In the genomic region with DNA sequence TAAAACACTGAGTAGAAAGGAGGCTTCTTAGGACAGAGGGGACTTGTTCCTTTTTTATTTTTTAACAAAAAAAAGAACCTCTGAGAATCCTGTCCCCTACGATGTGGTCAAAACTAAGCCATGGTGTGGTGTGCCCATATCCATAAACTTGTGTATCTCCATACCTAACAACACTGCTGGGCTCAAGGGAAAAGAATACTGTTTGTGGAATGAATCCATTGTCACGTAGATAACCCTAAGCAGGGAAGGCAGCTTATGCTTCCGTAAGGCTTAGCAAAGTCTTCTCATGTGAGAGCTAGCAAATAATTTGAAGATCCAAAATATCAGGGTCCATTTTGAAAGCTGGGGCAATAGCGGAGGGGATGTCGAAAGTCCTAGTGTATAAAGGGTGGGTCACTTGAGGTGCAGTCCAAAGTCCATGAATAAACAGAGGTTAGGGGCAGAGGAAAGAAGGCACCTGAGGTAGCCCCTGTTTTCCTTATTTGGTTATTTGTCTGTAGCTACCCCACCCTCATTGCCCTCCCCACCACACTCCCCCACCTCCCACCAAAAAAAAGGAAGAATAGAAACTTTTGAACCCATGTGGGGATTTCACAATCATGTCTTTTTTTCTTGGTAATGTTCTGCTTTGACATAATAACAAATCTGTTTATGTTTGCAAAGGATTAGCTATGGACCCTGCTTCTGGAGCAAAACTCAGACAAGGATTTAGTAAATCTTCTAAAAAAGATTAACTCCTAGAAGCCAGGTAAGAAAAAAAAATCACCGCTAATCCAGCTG, we compare ENCODE assay signal across 20 cellular contexts.
"Had no signal": no experiment of that assay in that cellular context is flagged by ENCODE, and none has a peak within 500 bp of the region (broad histone marks: within the 10 kb centered on the region; RNA-seq: fewer than 3 reads in every experiment).

No MANE protein-coding gene starts in this region.

- H3K27me3 Mint-ChIP-seq: dendritic cell treated with granulocyte-macrophage colony-stimulating factor and Interleukin-4, amounts not matched to agents 40 ng/mL and 50 ng/mL, for 4 days had no signal

- H3K4me3 Mint-ChIP-seq: activated CD8-positive, alpha-beta memory T cell treated with anti-CD3 and anti-CD28 coated beads, Interleukin-2, amount 10 ng/mL, durations not matched to agents 7 days and 5 days; activated T-cell treated with anti-CD3 and anti-CD28 coated beads, Interleukin-2, amount 50 U/mL, for 24 hours; dendritic cell treated with granulocyte-macrophage colony-stimulating factor and Interleukin-4, amounts not matched to agents 40 ng/mL and 50 ng/mL, for 4 days; immature natural killer cell; natural killer cell had no signal

- DNase-seq: activated CD4-positive, alpha-beta T cell treated with anti-CD3 and anti-CD28 coated beads, Interleukin-2, amount 50 U/mL, for 48 hours; activated CD4-positive, CD25-positive, alpha-beta regulatory T cell treated with anti-CD3 and anti-CD28 coated beads, Interleukin-2, amount 50 U/mL, for 72 hours; activated CD8-positive, alpha-beta memory T cell treated with anti-CD3 and anti-CD28 coated beads, Interleukin-2, amount 10 ng/mL, durations not matched to agents 7 days and 5 days; activated effector memory CD4-positive, alpha-beta T cell treated with Interleukin-2 at 50 U/mL for 16 hours; activated T-cell treated with anti-CD3 and anti-CD28 coated beads, Interleukin-2, amount 50 U/mL, for 24 hours; anterior cingulate cortex; cerebellar nuclear complex; hypothalamus; immature natural killer cell; left cardiac atrium; mammary epithelial cell; natural killer cell; nucleus accumbens; stimulated activated CD4-positive, alpha-beta T cell treated with anti-CD3 and anti-CD28 coated beads, Interleukin-12 subunit alpha, Interleukin-12 subunit beta, amount 100 ng/mL, for 4 hours; stimulated activated CD4-positive, alpha-beta T cell treated with anti-CD3 and anti-CD28 coated beads, Interleukin-2, amount 100 ng/mL, for 48 hours; stimulated activated naive CD4-positive, alpha-beta T cell treated with Interleukin-2 at 50 U/mL for 16 hours; upper lobe of left lung had no signal

- H3K36me3 ChIP-seq: prostate gland, upper lobe of left lung had no signal

- H3K9me3 ChIP-seq: prostate gland had no signal

- H3K4me3 ChIP-seq: prostate gland, upper lobe of left lung had no signal

- H3K27ac Mint-ChIP-seq: activated CD8-positive, alpha-beta memory T cell treated with anti-CD3 and anti-CD28 coated beads, Interleukin-2, amount 10 ng/mL, durations not matched to agents 7 days and 5 days; activated naive CD4-positive, alpha-beta T cell treated with anti-CD3 and anti-CD28 coated beads, Interleukin-2, amount 50 U/mL, for 72 hours; activated T-cell treated with anti-CD3 and anti-CD28 coated beads, Interleukin-2, amount 50 U/mL, for 24 hours; dendritic cell treated with granulocyte-macrophage colony-stimulating factor and Interleukin-4, amounts not matched to agents 40 ng/mL and 50 ng/mL, for 4 days; immature natural killer cell; natural killer cell had no signal

- ATAC-seq: activated CD8-positive, alpha-beta memory T cell treated with anti-CD3 and anti-CD28 coated beads, Interleukin-2, amount 10 ng/mL, durations not matched to agents 7 days and 5 days; activated naive CD4-positive, alpha-beta T cell treated with anti-CD3 and anti-CD28 coated beads, Interleukin-2, amount 50 U/mL, for 72 hours; left cardiac atrium; natural killer cell had no signal

- H3K27ac ChIP-seq: prostate gland, upper lobe of left lung had no signal

- H3K36me3 Mint-ChIP-seq: activated CD8-positive, alpha-beta memory T cell treated with anti-CD3 and anti-CD28 coated beads, Interleukin-2, amount 10 ng/mL, durations not matched to agents 7 days and 5 days had no signal

- H3K27me3 ChIP-seq: upper lobe of left lung had no signal

- H3K4me1 ChIP-seq: prostate gland, upper lobe of left lung had no signal
